Comparison of ENCODE assay signal across 21 cellular contexts in genomic region chr9:80811003-80811402, GRCh38.
"Had no signal": no experiment of that assay in that cellular context is flagged by ENCODE, and none has a peak within 500 bp of the region (broad histone marks: within the 10 kb centered on the region; RNA-seq: fewer than 3 reads in every experiment).

No MANE protein-coding gene starts in this region.

- H3K36me3 Mint-ChIP-seq: activated naive CD8-positive, alpha-beta T cell treated with anti-CD3 and anti-CD28 coated beads, Interleukin-2, amount 10 ng/mL, durations not matched to agents 7 days and 5 days had no signal

- ATAC-seq: left cardiac atrium; right lobe of liver; stimulated activated naive CD8-positive, alpha-beta T cell treated with anti-CD3 and anti-CD28 coated beads, Interleukin-15, amount 100 ng/mL, for 72 hours had no signal

- DNase-seq: activated CD4-positive, alpha-beta T cell treated with anti-CD3 and anti-CD28 coated beads, Interleukin-2, amount 10 ng/mL, durations not matched to agents 24 days and 14 days; activated CD4-positive, CD25-positive, alpha-beta regulatory T cell; activated CD8-positive, alpha-beta memory T cell treated with anti-CD3 and anti-CD28 coated beads for 24 hours; activated naive CD4-positive, alpha-beta T cell; activated naive CD8-positive, alpha-beta T cell treated with anti-CD3 and anti-CD28 coated beads, Interleukin-2, amount 10 ng/mL, durations not matched to agents 7 days and 5 days; dorsolateral prefrontal cortex; endodermal cell; erythroblast; foreskin melanocyte; head of caudate nucleus; left cardiac atrium; midbrain; ovary; right lobe of liver; stimulated activated CD4-positive, alpha-beta T cell treated with anti-CD3 and anti-CD28 coated beads, Interleukin-1b, Interleukin-23, amount 100 ng/mL, for 48 hours; stimulated activated naive CD8-positive, alpha-beta T cell treated with anti-CD3 and anti-CD28 coated beads, Interleukin-15, amount 100 ng/mL, for 72 hours; SW 1271; testis had no signal

- H3K4me3 ChIP-seq: ascending aorta, cardiac muscle cell, dorsolateral prefrontal cortex, lung, ovary, right lobe of liver, testis had no signal

- H3K9me3 Mint-ChIP-seq: endodermal cell had no signal

- H3K27ac ChIP-seq: ascending aorta, cardiac muscle cell, dorsolateral prefrontal cortex, ovary, right lobe of liver, testis had no signal

- H3K27me3 ChIP-seq: ascending aorta, cardiac muscle cell, dorsolateral prefrontal cortex, ovary, right lobe of liver, testis had no signal

- H3K27me3 Mint-ChIP-seq: activated CD4-positive, alpha-beta T cell treated with anti-CD3 and anti-CD28 coated beads, Interleukin-2, amount 10 ng/mL, durations not matched to agents 24 days and 14 days; activated naive CD8-positive, alpha-beta T cell treated with anti-CD3 and anti-CD28 coated beads, Interleukin-2, amount 10 ng/mL, durations not matched to agents 7 days and 5 days; stimulated activated naive CD8-positive, alpha-beta T cell treated with anti-CD3 and anti-CD28 coated beads, Interleukin-15, amount 100 ng/mL, for 72 hours had no signal

- H3K4me1 Mint-ChIP-seq: activated CD4-positive, alpha-beta T cell treated with anti-CD3 and anti-CD28 coated beads, Interleukin-2, amount 10 ng/mL, durations not matched to agents 24 days and 14 days; activated naive CD8-positive, alpha-beta T cell treated with anti-CD3 and anti-CD28 coated beads, Interleukin-2, amount 10 ng/mL, durations not matched to agents 7 days and 5 days; endodermal cell; stimulated activated naive CD8-positive, alpha-beta T cell treated with anti-CD3 and anti-CD28 coated beads, Interleukin-15, amount 100 ng/mL, for 72 hours had no signal

- H3K36me3 ChIP-seq: ascending aorta, cardiac muscle cell, ovary, right lobe of liver had no signal

- H3K9me3 ChIP-seq: ascending aorta, ovary, right lobe of liver, testis had no signal

- H3K4me3 Mint-ChIP-seq: activated CD4-positive, alpha-beta T cell treated with anti-CD3 and anti-CD28 coated beads, Interleukin-2, amount 10 ng/mL, durations not matched to agents 24 days and 14 days; activated naive CD8-positive, alpha-beta T cell treated with anti-CD3 and anti-CD28 coated beads, Interleukin-2, amount 10 ng/mL, durations not matched to agents 7 days and 5 days; endodermal cell; stimulated activated naive CD8-positive, alpha-beta T cell treated with anti-CD3 and anti-CD28 coated beads, Interleukin-15, amount 100 ng/mL, for 72 hours had no signal

- H3K4me1 ChIP-seq: ascending aorta, right lobe of liver, testis had no signal

- H3K27ac Mint-ChIP-seq: activated CD4-positive, alpha-beta T cell treated with anti-CD3 and anti-CD28 coated beads, Interleukin-2, amount 10 ng/mL, durations not matched to agents 24 days and 14 days; activated naive CD8-positive, alpha-beta T cell treated with anti-CD3 and anti-CD28 coated beads, Interleukin-2, amount 10 ng/mL, durations not matched to agents 7 days and 5 days; endodermal cell; stimulated activated naive CD8-positive, alpha-beta T cell treated with anti-CD3 and anti-CD28 coated beads, Interleukin-15, amount 100 ng/mL, for 72 hours had no signal
